In genomic region chr1:175839678-175840669, GRCh38 we compare ENCODE assay signal across 10 cellular contexts.
DNase-seq lines count a peak whose midpoint lies in the region; ATAC-seq and TF ChIP-seq lines count a peak whose summit lies in the region.
"Had no signal": no experiment of that assay in that cellular context is flagged by ENCODE, and none has a peak within 500 bp of the region (broad histone marks: within the 10 kb centered on the region; RNA-seq: fewer than 3 reads in every experiment).

No MANE protein-coding gene starts in this region.

- ATAC-seq in HG03378 (IDR thresholded peaks at IDR 0.05; ENCODE audit: unreplicated experiment) (no peak), GM18858 (IDR thresholded peaks at IDR 0.05; ENCODE audit: unreplicated experiment) (no peak)

- no peaks in the 10 kb centered on the region for H3K9me3 Mint-ChIP-seq in Calu3 (ENCODE audit: low read depth, unreplicated experiment)

- peaks cover 11% of the 10 kb centered on the region for H3K4me1 Mint-ChIP-seq in Calu3 (ENCODE audit: low read depth, unreplicated experiment)

- no peaks in the 10 kb centered on the region for H3K36me3 Mint-ChIP-seq in Calu3 (ENCODE audit: insufficient read depth, unreplicated experiment)

- CTCF ChIA-PET in Calu3 (lab: Charles Lee), result interaction anchor here (0.6 kb wide), 1 partner anchor 679 kb away, joined by 3 read pairs; no protein-coding TSS in a partner anchor

- peak overlapping the region; percentile 18 for H3K4me3 Mint-ChIP-seq in Calu3 (ENCODE audit: low read depth, unreplicated experiment)

- intact Hi-C loops in Calu3 (cut with micrococcal nuclease; ENCODE audit: unreplicated experiment), result no loop called here

- TF ChIP-seq CTCF in Calu3 (IDR thresholded peaks at IDR 0.05; ENCODE audit: unreplicated experiment), result no peak
- no peak for TF ChIP-seq CTCF in GM20000 (IDR thresholded peaks at IDR 0.05; ENCODE audit: extremely low read depth, missing control alignments)

- no peak overlapping the region for H3K27ac Mint-ChIP-seq in Calu3 (ENCODE audit: unreplicated experiment)

- DNase-seq in Calu3 (no peak), LHCN-M2 (ENCODE audit: low read depth) (peak; percentile 15), SHP77 treated with DMSO at 0.1 percent for 48 hours (lab: John Stamatoyannopoulos, UW) (peak; percentile 82), iris pigment epithelial cell (ENCODE audit: low read depth) (peak; percentile 53), GM20000 (ENCODE audit: low spot score) (no peak)
- DNase-seq in stimulated activated CD4-positive, alpha-beta T cell treated with anti-CD3 and anti-CD28 coated beads, Interleukin-2, amount 100 ng/mL, for 24 hours, result no peak
- DNase-seq: brain microvascular endothelial cell, NCI-H226 had no signal

- H3K27me3 Mint-ChIP-seq in Calu3 (ENCODE audit: unreplicated experiment), result peaks cover 65% of the 10 kb centered on the region

- BruUV-seq in Calu3 (replicated peaks; lab: Mats Ljungman, UMichigan), result no TSS peak

Comparison
In these comparisons a context has a peak if more than half of its experiments do, and no peak if none do; other contexts are left out.
1. DNase-seq: peak in LHCN-M2 (single experiment), SHP77 treated with DMSO at 0.1 percent for 48 hours (single experiment) and iris pigment epithelial cell (single experiment); none in Calu3 (single experiment), GM20000 (single experiment) and stimulated activated CD4-positive, alpha-beta T cell treated with anti-CD3 and anti-CD28 coated beads, Interleukin-2, amount 100 ng/mL, for 24 hours (0 of 2).